In genomic region chr16:87806246-87806607, GRCh38 we compare ENCODE assay signal across 8 cellular contexts. TPM values are rescaled to one million over a fixed set of nuclear protein-coding genes. Genes with fewer than 3 reads are reported as not detected.
DNase-seq lines count a peak whose midpoint lies in the region; ATAC-seq, FAIRE-seq and TF ChIP-seq lines count a peak whose summit lies in the region.

No MANE protein-coding gene starts in this region.

- WGBS in HepG2 (ENCODE audit: low lambda C conversion rate), result 61% methylated on average over 15 of the region's 16 CpGs
- 60% methylated on average over 1 of the region's 16 CpGs for WGBS in right lobe of liver (ENCODE audit: insufficient coverage, low coverage, low lambda C conversion rate, missing lambda C conversion rate)
- WGBS in right cardiac atrium, result 36% methylated on average over 16 of the region's 16 CpGs
- 33% methylated on average over 16 of the region's 16 CpGs for WGBS in urinary bladder

- H3K9ac ChIP-seq in HepG2 (ENCODE audit: insufficient read depth, low read depth, low read length), result peak overlapping the region; percentile 66

- TF ChIP-seq CTCF in HepG2 (CRISPR knock-in tag; IDR thresholded peaks at IDR 0.05), result no peak
- TF ChIP-seq CTCF in right lobe of liver (IDR thresholded peaks at IDR 0.05), result no peak

- no TSS peak for BruUV-seq in HepG2 (replicated peaks; lab: Mats Ljungman, UMichigan)

- TF ChIP-seq RAD21 in HepG2 (CRISPR knock-in tag; IDR thresholded peaks at IDR 0.05), result no peak

- H3K4me2 ChIP-seq in HepG2 (ENCODE audit: low read depth, low read length), result peak overlapping the region; percentile 82

- intact Hi-C loops in HepG2 (cut with micrococcal nuclease; ENCODE audit: unreplicated experiment) (no loop called here), right lobe of liver (cut with DNase I) (no loop called here), right cardiac atrium (cut with DNase I) (no loop called here)

- ATAC-seq in HepG2 (peak; percentile 3; the same call in 2 of the 3 replicates), right lobe of liver (no peak), right cardiac atrium (peak in 1 of 2 donors; percentile 4)

- H3K4me3 ChIP-seq in HepG2 (replicated peaks in 1 of 3; ENCODE audit: insufficient read depth in 1 of 3, low read depth in 2 of 3, low read length in 3 of 3), result peak overlapping the region; percentile 38 to 66 (median 50); a peak in 5 of 6 replicates
- no peak overlapping the region for H3K4me3 ChIP-seq in right lobe of liver
- H3K4me3 ChIP-seq in right cardiac atrium (ENCODE audit: low read length), result peak overlapping the region; percentile 24
- H3K4me3 ChIP-seq in urinary bladder (ENCODE audit: low read depth, low read length), result peak overlapping the region; percentile 4

- TF ChIP-seq EP300 in HepG2 (IDR thresholded peaks at IDR 0.05; ENCODE audit: low read depth in 2 of 2, low read length in 2 of 2) (no peak), HepG2 (CRISPR knock-in tag; IDR thresholded peaks at IDR 0.05; ENCODE audit: borderline replicate concordance) (no peak)

- H2AFZ ChIP-seq in HepG2 (ENCODE audit: low read length), result no peak overlapping the region

- FAIRE-seq in HepG2 (lab: Jason Lieb, UNC), result no peak

- H3K27ac ChIP-seq in HepG2 (ENCODE audit: extremely low read length, insufficient read depth, low read length) (peak overlapping the region; percentile 10), right lobe of liver (no peak overlapping the region), right cardiac atrium (ENCODE audit: low read length) (no peak overlapping the region), urinary bladder (ENCODE audit: low read depth) (no peak overlapping the region)

- no peaks in the 10 kb centered on the region for H3K79me2 ChIP-seq in HepG2 (ENCODE audit: insufficient read depth, low read length)

- CTCF ChIA-PET in HepG2 (lab: Yijun Ruan, JAX; ENCODE audit: low intra/inter-chr PET ratio, low total read pairs), result no interaction called here

- peaks cover 62% of the 10 kb centered on the region for H3K4me1 ChIP-seq in HepG2 (ENCODE audit: insufficient read depth, low read length)
- no peaks in the 10 kb centered on the region for H3K4me1 ChIP-seq in right lobe of liver
- no peaks in the 10 kb centered on the region for H3K4me1 ChIP-seq in right cardiac atrium (ENCODE audit: control insufficient read depth, insufficient read depth, low read length)
- no peaks in the 10 kb centered on the region for H3K4me1 ChIP-seq in urinary bladder (ENCODE audit: insufficient read depth)

- H3K36me3 ChIP-seq in HepG2 (replicated peaks in 1 of 2; ENCODE audit: control insufficient read depth in 1 of 2, insufficient read depth in 2 of 2, low read length in 2 of 2), result no peaks in the 10 kb centered on the region
- H3K36me3 ChIP-seq in right lobe of liver, result no peaks in the 10 kb centered on the region
- H3K36me3 ChIP-seq in urinary bladder (ENCODE audit: insufficient read depth), result no peaks in the 10 kb centered on the region

- H4K20me1 ChIP-seq in HepG2 (ENCODE audit: insufficient read depth, low read length), result no peaks in the 10 kb centered on the region

- DNase-seq in HepG2 (ENCODE audit: low spot score) (no peak), right lobe of liver (no peak), activated T-cell treated with anti-CD3 and anti-CD28 coated beads for 48 hours (ENCODE audit: low read depth) (peak; percentile 34), right cardiac atrium (no peak), AG08395 (ENCODE audit: low spot score) (no peak), RPMI8226 (no peak), germinal center (ENCODE audit: low spot score) (no peak)

- H3K9me3 ChIP-seq in HepG2 (ENCODE audit: low read length), result no peaks in the 10 kb centered on the region
- H3K9me3 ChIP-seq in right lobe of liver, result no peaks in the 10 kb centered on the region
- H3K9me3 ChIP-seq in right cardiac atrium (ENCODE audit: control insufficient read depth, low read length), result no peaks in the 10 kb centered on the region

- in situ Hi-C loops in HepG2 (cut with HindIII; ENCODE audit: extremely low pct_ligation_motif_present, low pct_unique_long_range_greater_than_20kb), result no loop called here

- POLR2A ChIA-PET in HepG2 (lab: Yijun Ruan, JAX), result interaction anchor here (0.7 to 10.2 kb wide), 23 partner anchors 9 to 145 kb away, joined by 3 to 228 read pairs (median 9); partner anchors contain the start of genes BANP, CA5A and SLC7A5

- H3K27me3 ChIP-seq in HepG2 (ENCODE audit: control insufficient read depth in 1 of 2, insufficient read depth in 2 of 2, low read length in 2 of 2) (peaks cover 0 to 18% of the 10 kb centered on the region in 2 experiments; a peak in 4 of 5 replicates), right lobe of liver (no peaks in the 10 kb centered on the region), right cardiac atrium (ENCODE audit: control insufficient read depth, insufficient read depth) (no peaks in the 10 kb centered on the region)

- TF ChIP-seq POLR2A in HepG2 (IDR thresholded peaks at IDR 0.05; ENCODE audit: insufficient read depth in 1 of 2, low read depth in 2 of 2, low read length in 2 of 2), result no peak
- no peak for TF ChIP-seq POLR2A in right lobe of liver (IDR thresholded peaks at IDR 0.05)

TF ChIP-seq in HepG2, 621 proteins besides CTCF, POLR2A, EP300 and RAD21 (continues in another document):
- 0 out of 2 replicates have a peak, but pooled peaks have one; percentile 30 for TF ChIP-seq ZFP90 (CRISPR knock-in tag; IDR thresholded peaks at IDR 0.05; ENCODE audit: borderline replicate concordance)
- TF ChIP-seq SMC3 (IDR thresholded peaks at IDR 0.05; ENCODE audit: low read length), result no peak
- no peak for TF ChIP-seq HNF1A (IDR thresholded peaks at IDR 0.05; ENCODE audit: low read depth)
- TF ChIP-seq HNF1A (CRISPR knock-in tag; IDR thresholded peaks at IDR 0.05; ENCODE audit: borderline replicate concordance), result no peak

RNA-seq across cellular contexts. Expression of gene KLHDC4, which starts 40.4 kb away (rescaled TPM):
- total RNA-seq in HepG2 (2016; rRNA removed; fragmentation: Illumina TruSeq; extraction: Trizol) (26.7 and 31.8 TPM in 2 replicates), right lobe of liver (10 to 100 TPM; 11.6 to 22.7 (median 14.4) TPM), right cardiac atrium (10 to 100 TPM; 11.4 to 16.5 (median 15.2) TPM), urinary bladder (21.5 TPM)
- 19.6 and 21.0 TPM in 2 replicates for total RNA-seq in HepG2 (2016; cell fraction: cytosol; rRNA removed; fragmentation: Illumina TruSeq; extraction: Trizol; ENCODE audit: low read depth)
- total RNA-seq in HepG2 (2016; cell fraction: insoluble cytoplasmic fraction; rRNA removed; fragmentation: Illumina TruSeq; extraction: Trizol), result 27.2 and 34.0 TPM in 2 replicates
- total RNA-seq in HepG2 (2016; cell fraction: membrane; rRNA removed; fragmentation: Illumina TruSeq; extraction: Trizol), result 12.7 and 13.0 TPM in 2 replicates
- 35.2 and 38.5 TPM in 2 replicates for total RNA-seq in HepG2 (2016; cell fraction: nucleus; rRNA removed; fragmentation: Illumina TruSeq; extraction: Trizol)
- polyA plus RNA-seq in HepG2 (2011; rRNA removed) (18.7 and 22.7 TPM in 2 replicates), right cardiac atrium (14.0 TPM), urinary bladder (23.1 TPM)
- polyA plus RNA-seq in HepG2 (2011; cell fraction: cytosol; rRNA removed), result 8.9 and 14.1 TPM in 2 replicates
- 122 TPM in 2 replicates for polyA plus RNA-seq in HepG2 (2011; cell fraction: nucleus; rRNA removed)
- 24.2 and 33.3 TPM in 2 replicates for polyA plus RNA-seq in HepG2 (2012)
- 3.6 TPM in 2 replicates for polyA plus RNA-seq in HepG2 (2016; cell fraction: cytosol; fragmentation: Illumina TruSeq; extraction: Trizol; ENCODE audit: low read depth)
- 25.4 and 27.5 TPM in 2 replicates for polyA plus RNA-seq in HepG2 (2016; cell fraction: insoluble cytoplasmic fraction; fragmentation: Illumina TruSeq; extraction: Trizol; ENCODE audit: low read depth)
- polyA plus RNA-seq in HepG2 (2016; cell fraction: membrane; fragmentation: Illumina TruSeq; extraction: Trizol; ENCODE audit: low read depth), result 6.5 and 8.9 TPM in 2 replicates
- polyA plus RNA-seq in HepG2 (2016; cell fraction: nucleus; fragmentation: Illumina TruSeq; extraction: Trizol; ENCODE audit: insufficient read depth, low read depth), result 82.6 and 96.2 TPM in 2 replicates
- 24.4 and 42.1 TPM in 2 replicates for polyA minus RNA-seq in HepG2 (2011; rRNA and poly(A)+ RNA removed; ENCODE audit: low replicate concordance)
- polyA minus RNA-seq in HepG2 (2011; cell fraction: cytosol; rRNA and poly(A)+ RNA removed), result 8.9 and 11.7 TPM in 2 replicates
- polyA minus RNA-seq in HepG2 (2011; cell fraction: nucleus; rRNA and poly(A)+ RNA removed), result 42.6 and 46.6 TPM in 2 replicates

Comparison
In these comparisons a context has a peak if more than half of its experiments do, and no peak if none do; other contexts are left out.
1. H3K4me3 ChIP-seq: peak in HepG2 (3 of 3), right cardiac atrium (single experiment) and urinary bladder (single experiment); none in right lobe of liver (0 of 3).